23 cellular contexts compared by ENCODE assay signal in genomic region chr2:173290046-173290445, GRCh38.
"Had no signal": no experiment of that assay in that cellular context is flagged by ENCODE, and none has a peak within 500 bp of the region (broad histone marks: within the 10 kb centered on the region; RNA-seq: fewer than 3 reads in every experiment).

No MANE protein-coding gene starts in this region.

- H3K27ac Mint-ChIP-seq: immature natural killer cell; memory B cell; mesothelial cell of epicardium; natural killer cell; neural progenitor cell; stimulated activated effector memory CD8-positive, alpha-beta T cell treated with anti-CD3 and anti-CD28 coated beads, Interleukin-12 subunit alpha, Interleukin-12 subunit beta, amount 100 ng/mL, for 72 hours; stimulated activated naive CD8-positive, alpha-beta T cell treated with anti-CD3 and anti-CD28 coated beads, Interleukin-15, Interleukin-2, amounts not matched to agents 100 ng/mL and 50 ng/mL, for 24 hours had no signal

- H3K9me3 Mint-ChIP-seq: natural killer cell; stimulated activated effector memory CD8-positive, alpha-beta T cell treated with anti-CD3 and anti-CD28 coated beads, Interleukin-12 subunit alpha, Interleukin-12 subunit beta, amount 100 ng/mL, for 72 hours; stimulated activated naive CD8-positive, alpha-beta T cell treated with anti-CD3 and anti-CD28 coated beads, Interleukin-15, Interleukin-2, amounts not matched to agents 100 ng/mL and 50 ng/mL, for 24 hours had no signal

- H3K4me3 Mint-ChIP-seq: immature natural killer cell; memory B cell; mesothelial cell of epicardium; natural killer cell; neural progenitor cell; stimulated activated effector memory CD8-positive, alpha-beta T cell treated with anti-CD3 and anti-CD28 coated beads, Interleukin-12 subunit alpha, Interleukin-12 subunit beta, amount 100 ng/mL, for 72 hours; stimulated activated naive CD8-positive, alpha-beta T cell treated with anti-CD3 and anti-CD28 coated beads, Interleukin-15, Interleukin-2, amounts not matched to agents 100 ng/mL and 50 ng/mL, for 24 hours had no signal

- ATAC-seq: gastrocnemius medialis; left cardiac atrium; lower lobe of right lung; natural killer cell; psoas muscle; right lobe of liver; stimulated activated effector memory CD8-positive, alpha-beta T cell treated with anti-CD3 and anti-CD28 coated beads, Interleukin-12 subunit alpha, Interleukin-12 subunit beta, amount 100 ng/mL, for 72 hours had no signal

- DNase-seq: cerebellar nuclear complex; colonic mucosa; dermis blood vessel endothelial cell; effector CD4-positive, alpha-beta T cell; gastrocnemius medialis; immature natural killer cell; kidney; left cardiac atrium; left ventricle myocardium inferior; lower lobe of right lung; natural killer cell; psoas muscle; retina; right lobe of liver; stimulated activated CD4-positive, alpha-beta T cell treated with anti-CD3 and anti-CD28 coated beads, Interleukin-4, amount 100 ng/mL, for 1 hour; stimulated activated CD8-positive, alpha-beta memory T cell treated with anti-CD3 and anti-CD28 coated beads, Interleukin-4, amount 100 ng/mL, for 48 hours; testis had no signal

- H3K4me3 ChIP-seq: colonic mucosa, gastrocnemius medialis, left ventricle myocardium inferior, lower lobe of right lung, neural progenitor cell, psoas muscle, right lobe of liver, testis, tibial nerve had no signal

- H3K36me3 Mint-ChIP-seq: immature natural killer cell; memory B cell; natural killer cell; neural progenitor cell; stimulated activated effector memory CD8-positive, alpha-beta T cell treated with anti-CD3 and anti-CD28 coated beads, Interleukin-12 subunit alpha, Interleukin-12 subunit beta, amount 100 ng/mL, for 72 hours had no signal

- H3K4me1 Mint-ChIP-seq: immature natural killer cell, mesothelial cell of epicardium, natural killer cell, neural progenitor cell had no signal
